Comparison of ENCODE assay signal across 34 cellular contexts in the genomic region with DNA sequence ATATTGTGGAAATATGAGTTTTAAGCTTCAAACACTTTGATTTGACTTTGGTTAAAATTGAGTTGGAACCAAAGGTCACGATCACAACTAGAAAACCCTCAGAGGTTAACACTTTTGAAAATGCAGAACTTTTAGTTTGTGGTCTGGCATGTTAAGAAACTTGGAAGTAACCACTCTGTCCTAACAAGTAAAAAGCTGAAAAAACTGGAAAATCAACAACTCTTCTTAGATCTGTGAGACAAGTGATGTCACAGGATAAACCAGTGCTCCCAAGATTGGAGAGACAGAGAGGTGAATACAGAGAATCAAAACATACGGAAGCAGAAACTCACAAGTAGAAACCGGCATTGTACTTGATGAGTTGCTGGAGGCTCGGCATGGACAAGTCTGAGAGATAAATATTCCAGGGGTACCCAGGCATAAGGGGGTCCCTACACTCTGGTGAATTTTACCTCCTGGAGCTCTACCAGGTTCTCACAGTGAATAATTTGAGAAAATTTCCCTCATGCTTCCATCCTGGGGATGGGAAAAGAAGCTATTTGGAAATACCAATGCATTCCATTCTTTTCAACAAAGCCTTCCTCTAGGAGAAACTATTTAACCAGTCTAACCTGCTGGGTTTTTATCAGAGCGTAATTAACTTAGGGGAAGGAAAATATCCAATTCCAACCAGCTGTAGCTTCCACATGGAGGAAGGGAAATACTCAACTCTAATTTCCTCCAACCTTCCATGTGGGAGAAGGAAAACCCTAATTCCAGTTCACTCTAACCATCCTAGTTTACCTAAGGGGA. TPM values are rescaled to one million over a fixed set of nuclear protein-coding genes. Genes with fewer than 3 reads are reported as not detected.
"Had no signal": no experiment of that assay in that cellular context is flagged by ENCODE, and none has a peak within 500 bp of the region (broad histone marks: within the 10 kb centered on the region; RNA-seq: fewer than 3 reads in every experiment).

No MANE protein-coding gene starts in this region.

- H3K36me3 ChIP-seq: gastrocnemius medialis, upper lobe of left lung, vagina had no signal

- H3K4me3 Mint-ChIP-seq: activated naive CD4-positive, alpha-beta T cell treated with anti-CD3 and anti-CD28 coated beads, Interleukin-2, amount 10 ng/mL, durations not matched to agents 7 days and 5 days; activated naive CD8-positive, alpha-beta T cell treated with anti-CD3 and anti-CD28 coated beads, Interleukin-2, amount 10 ng/mL, durations not matched to agents 7 days and 5 days; activated T-helper 1 cell treated with anti-CD3 and anti-CD28 coated beads, Interleukin-12 subunit alpha, Interleukin-12 subunit beta, Interleukin-2, Interleukin-4 antibody, amounts not matched to agents 30 ng/mL and 10 ng/mL and 1 ng/mL, durations not matched to agents 14 hours and 24 hours and 36 hours; naive thymus-derived CD8-positive, alpha-beta T cell; neural crest cell had no signal

- H3K9me3 ChIP-seq: gastrocnemius medialis, testis, upper lobe of left lung, vagina had no signal

- H3K4me1 ChIP-seq: gastrocnemius medialis, testis, vagina had no signal

- H3K27ac Mint-ChIP-seq: activated naive CD4-positive, alpha-beta T cell treated with anti-CD3 and anti-CD28 coated beads, Interleukin-2, amount 10 ng/mL, durations not matched to agents 7 days and 5 days; activated naive CD8-positive, alpha-beta T cell treated with anti-CD3 and anti-CD28 coated beads, Interleukin-2, amount 10 ng/mL, durations not matched to agents 7 days and 5 days; activated T-helper 1 cell treated with anti-CD3 and anti-CD28 coated beads, Interleukin-12 subunit alpha, Interleukin-12 subunit beta, Interleukin-2, Interleukin-4 antibody, amounts not matched to agents 30 ng/mL and 10 ng/mL and 1 ng/mL, durations not matched to agents 14 hours and 24 hours and 36 hours had no signal

- FAIRE-seq: astrocyte, endometrium, keratinocyte, TTC549 had no signal

- DNase-seq: activated CD4-positive, alpha-beta T cell treated with anti-CD3 and anti-CD28 coated beads for 48 hours; activated CD4-positive, alpha-beta T cell treated with anti-CD3 and anti-CD28 coated beads, Interleukin-2, amount 50 U/mL, for 48 hours; activated CD8-positive, alpha-beta memory T cell treated with anti-CD3 and anti-CD28 coated beads for 24 hours; activated gamma-delta T cell; activated naive CD4-positive, alpha-beta T cell treated with anti-CD3 and anti-CD28 coated beads, Interleukin-2, amount 10 ng/mL, durations not matched to agents 7 days and 5 days; activated naive CD8-positive, alpha-beta T cell treated with anti-CD3 and anti-CD28 coated beads, Interleukin-2, amount 10 ng/mL, durations not matched to agents 7 days and 5 days; amniotic stem cell; central memory CD4-positive, alpha-beta T cell; dermis blood vessel endothelial cell; effector CD4-positive, alpha-beta T cell; erythroblast; gastrocnemius medialis; glutamatergic neuron; left cardiac atrium; left ventricle myocardium superior; naive thymus-derived CD8-positive, alpha-beta T cell; occipital lobe; right cardiac atrium; stimulated activated CD4-positive, alpha-beta T cell treated with anti-CD3 and anti-CD28 coated beads, Interleukin-12 subunit alpha, Interleukin-12 subunit beta, amount 100 ng/mL, for 4 hours; stimulated activated CD4-positive, alpha-beta T cell treated with anti-CD3 and anti-CD28 coated beads, Interleukin-4, amount 100 ng/mL, for 1 hour; stimulated activated naive CD8-positive, alpha-beta T cell treated with anti-CD3 and anti-CD28 coated beads, Interleukin-15, Interleukin-2, amounts not matched to agents 100 U/mL and 50 U/mL, for 24 hours; T-helper 9 cell; testis; upper lobe of left lung had no signal

- H3K9me3 Mint-ChIP-seq: activated naive CD4-positive, alpha-beta T cell treated with anti-CD3 and anti-CD28 coated beads, Interleukin-2, amount 10 ng/mL, durations not matched to agents 7 days and 5 days; activated naive CD8-positive, alpha-beta T cell treated with anti-CD3 and anti-CD28 coated beads, Interleukin-2, amount 10 ng/mL, durations not matched to agents 7 days and 5 days; activated T-helper 1 cell treated with anti-CD3 and anti-CD28 coated beads, Interleukin-12 subunit alpha, Interleukin-12 subunit beta, Interleukin-2, Interleukin-4 antibody, amounts not matched to agents 30 ng/mL and 10 ng/mL and 1 ng/mL, durations not matched to agents 14 hours and 24 hours and 36 hours had no signal

- H3K4me1 Mint-ChIP-seq: activated naive CD4-positive, alpha-beta T cell treated with anti-CD3 and anti-CD28 coated beads, Interleukin-2, amount 10 ng/mL, durations not matched to agents 7 days and 5 days; neural crest cell had no signal

- H3K36me3 Mint-ChIP-seq: activated naive CD4-positive, alpha-beta T cell treated with anti-CD3 and anti-CD28 coated beads, Interleukin-2, amount 10 ng/mL, durations not matched to agents 7 days and 5 days; activated naive CD8-positive, alpha-beta T cell treated with anti-CD3 and anti-CD28 coated beads, Interleukin-2, amount 10 ng/mL, durations not matched to agents 7 days and 5 days had no signal

- H3K4me3 ChIP-seq: gastrocnemius medialis, testis, upper lobe of left lung, vagina had no signal

- H3K27ac ChIP-seq: gastrocnemius medialis, testis, upper lobe of left lung, vagina, VCaP had no signal

- H3K27me3 ChIP-seq: gastrocnemius medialis, testis, upper lobe of left lung, vagina had no signal

RNA-seq across cellular contexts. Expression of a gene that starts 17.2 kb away (rescaled TPM):
- total RNA-seq: astrocyte, dermis blood vessel endothelial cell, gastrocnemius medialis, left cardiac atrium, left ventricle myocardium superior, lung microvascular endothelial cell, neural crest cell, pulmonary artery endothelial cell, right cardiac atrium, vagina had no signal
- polyA plus RNA-seq: keratinocyte; naive thymus-derived CD8-positive, alpha-beta T cell had no signal

RNA-seq across cellular contexts. Expression of a gene that starts 23.6 kb away (rescaled TPM):
- total RNA-seq: activated naive CD8-positive, alpha-beta T cell treated with anti-CD3 and anti-CD28 coated beads, Interleukin-2, amount 10 ng/mL, durations not matched to agents 7 days and 5 days; activated T-helper 1 cell treated with anti-CD3 and anti-CD28 coated beads, Interleukin-12 subunit alpha, Interleukin-12 subunit beta, Interleukin-2, Interleukin-4 antibody, amounts not matched to agents 30 ng/mL and 10 ng/mL and 1 ng/mL, durations not matched to agents 14 hours and 24 hours and 36 hours; astrocyte; dermis blood vessel endothelial cell; gastrocnemius medialis; left cardiac atrium; left ventricle myocardium superior; lung microvascular endothelial cell; naive thymus-derived CD8-positive, alpha-beta T cell; neural crest cell; occipital lobe; pulmonary artery endothelial cell; right cardiac atrium; upper lobe of left lung; vagina had no signal
- polyA plus RNA-seq: keratinocyte; naive thymus-derived CD8-positive, alpha-beta T cell; right cardiac atrium had no signal

RNA-seq across cellular contexts. Expression of a gene that starts 37.3 kb away (rescaled TPM):
- total RNA-seq: astrocyte, dermis blood vessel endothelial cell, gastrocnemius medialis, left cardiac atrium, left ventricle myocardium superior, lung microvascular endothelial cell, neural crest cell, occipital lobe, pulmonary artery endothelial cell, right cardiac atrium, vagina had no signal
- polyA plus RNA-seq: keratinocyte; naive thymus-derived CD8-positive, alpha-beta T cell; right cardiac atrium had no signal
